Comparison of ENCODE assay signal across 18 cellular contexts in the genomic region with DNA sequence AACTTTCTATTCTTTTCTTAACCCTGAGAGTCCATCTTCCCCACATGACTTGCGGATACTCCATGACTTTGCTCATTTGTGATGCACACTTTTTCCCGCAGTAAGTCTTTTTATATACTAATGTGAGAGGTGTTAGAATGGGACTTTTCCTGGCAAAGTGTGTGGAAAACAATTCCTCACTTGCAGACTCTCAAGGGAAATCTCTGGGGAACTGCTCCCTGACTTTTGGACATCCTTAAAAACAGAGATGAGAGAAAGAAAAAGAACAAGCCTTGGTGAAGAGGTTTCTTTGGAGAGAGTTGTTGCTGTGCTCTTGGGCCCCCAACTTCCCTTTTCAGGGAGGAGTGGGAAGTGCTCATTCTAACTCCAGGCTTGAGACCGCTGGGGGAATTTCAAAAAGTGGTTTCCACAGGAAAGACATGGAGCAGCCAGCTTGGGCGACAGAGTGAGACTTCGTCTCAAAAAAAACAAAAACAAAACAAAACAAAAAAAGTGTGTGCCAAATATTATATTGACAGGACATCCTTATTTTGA.
A peak's percentile ranks its signal among the peaks of the same experiment; 100 is the strongest.
DNase-seq lines count a peak whose midpoint lies in the region; ATAC-seq and TF ChIP-seq lines count a peak whose summit lies in the region.
"Had no signal": no experiment of that assay in that cellular context is flagged by ENCODE, and none has a peak within 500 bp of the region (broad histone marks: within the 10 kb centered on the region; RNA-seq: fewer than 3 reads in every experiment).

No MANE protein-coding gene starts in this region.

- intact Hi-C loops in heart right ventricle (cut with DNase I) (loop anchor here in 7 of 10 donors (5.0 to 10.0 kb wide), 6 partner anchors 308 to 660 kb away; a partner anchor contains a TSS), Right ventricle myocardium inferior (cut with DNase I) (loop anchor here (5.0 to 10.0 kb wide), 3 partner anchors 308 to 660 kb away; no protein-coding TSS in a partner anchor), aorta (cut with DNase I) (loop anchor here in 1 of 2 donors (5.0 to 10.0 kb wide), 3 partner anchors 308 to 658 kb away; no protein-coding TSS in a partner anchor)

- H3K79me2 ChIP-seq in osteoblast (ENCODE audit: insufficient read depth, low read length): no peaks in the 10 kb centered on the region

- H3K4me1 ChIP-seq in heart right ventricle: peaks cover 0 to 30% (median 12%) of the 10 kb centered on the region in 9 donors
- H3K4me1 ChIP-seq in osteoblast (ENCODE audit: insufficient read depth, low read length): peaks cover 15% of the 10 kb centered on the region
- peaks cover 0 to 2% of the 10 kb centered on the region in 2 donors for H3K4me1 ChIP-seq in aorta (ENCODE audit: control insufficient read depth in 1 of 2, insufficient read depth in 2 of 2, low read length in 2 of 2)

- H3K27ac Mint-ChIP-seq in endothelial cell (ENCODE audit: unreplicated experiment): peak overlapping the region; percentile 97
- H3K27ac Mint-ChIP-seq: activated CD4-positive, alpha-beta T cell treated with anti-CD3 and anti-CD28 coated beads for 36 hours had no signal

- no peak overlapping the region for H3K4me3 Mint-ChIP-seq in endothelial cell (ENCODE audit: unreplicated experiment)
- H3K4me3 Mint-ChIP-seq: activated CD4-positive, alpha-beta T cell treated with anti-CD3 and anti-CD28 coated beads for 36 hours; naive thymus-derived CD8-positive, alpha-beta T cell had no signal

- H3K4me3 ChIP-seq in heart right ventricle (no peak overlapping the region), osteoblast (ENCODE audit: insufficient read depth, low read length) (no peak overlapping the region), aorta (ENCODE audit: low read length in 2 of 2) (no peak overlapping the region)
- H3K4me3 ChIP-seq: HAP-1, MG63, vagina had no signal

- WGBS in heart right ventricle, 2 donors: 34 to 53% methylated on average over 5 of the region's 5 CpGs
- 34% methylated on average over 5 of the region's 5 CpGs for WGBS in aorta, 2 donors

- TF ChIP-seq CTCF in heart right ventricle (IDR thresholded peaks at IDR 0.05) (no peak), endothelial cell (IDR thresholded peaks at IDR 0.05; ENCODE audit: unreplicated experiment) (no peak), osteoblast (IDR thresholded peaks at IDR 0.05; ENCODE audit: extremely low read depth, low read depth, low read length) (no peak)

- no peaks in the 10 kb centered on the region for H4K20me1 ChIP-seq in osteoblast (ENCODE audit: insufficient read depth, low read length)

- H3K9me3 Mint-ChIP-seq in endothelial cell (ENCODE audit: unreplicated experiment): no peaks in the 10 kb centered on the region
- H3K9me3 Mint-ChIP-seq: naive thymus-derived CD8-positive, alpha-beta T cell had no signal

- no peaks in the 10 kb centered on the region for H3K9me3 ChIP-seq in heart right ventricle
- H3K9me3 ChIP-seq in osteoblast (ENCODE audit: low read depth, low read length): no peaks in the 10 kb centered on the region
- H3K9me3 ChIP-seq in aorta (ENCODE audit: control insufficient read depth, low read length): no peaks in the 10 kb centered on the region
- H3K9me3 ChIP-seq: HAP-1, MG63, vagina had no signal

- no peaks in the 10 kb centered on the region for H3K36me3 Mint-ChIP-seq in endothelial cell (ENCODE audit: low read depth, unreplicated experiment)
- H3K36me3 Mint-ChIP-seq: naive thymus-derived CD8-positive, alpha-beta T cell had no signal

- no peaks in the 10 kb centered on the region for H3K27me3 Mint-ChIP-seq in endothelial cell (ENCODE audit: unreplicated experiment)

- H3K27me3 ChIP-seq in heart right ventricle (peaks cover 0 to 4% (median 0%) of the 10 kb centered on the region in 7 donors), osteoblast (ENCODE audit: insufficient read depth, low read length) (no peaks in the 10 kb centered on the region), aorta (ENCODE audit: control insufficient read depth in 1 of 2, insufficient read depth in 2 of 2, low read length in 1 of 2) (no peaks in the 10 kb centered on the region)
- H3K27me3 ChIP-seq: MG63, vagina had no signal

- peak in 5 of 8 donors; percentile 16 to 67 (median 43) for ATAC-seq in heart right ventricle
- ATAC-seq in Right ventricle myocardium inferior: no peak
- ATAC-seq in aorta (ENCODE audit: low FRiP score): no peak
- ATAC-seq in HG03095 (IDR thresholded peaks at IDR 0.05; ENCODE audit: unreplicated experiment): no peak
- ATAC-seq: activated CD4-positive, alpha-beta T cell treated with anti-CD3 and anti-CD28 coated beads for 36 hours; naive thymus-derived CD8-positive, alpha-beta T cell; stimulated activated naive CD8-positive, alpha-beta T cell treated with anti-CD3 and anti-CD28 coated beads, Interleukin-15, Interleukin-2, amounts not matched to agents 100 U/mL and 50 U/mL, for 24 hours had no signal

- H3K27ac ChIP-seq in heart right ventricle: peak overlapping the region in 8 of 10 donors; percentile 2 to 71 (median 16)
- no peak overlapping the region for H3K27ac ChIP-seq in osteoblast (ENCODE audit: low read depth, low read length)
- peak overlapping the region; percentile 19 to 72 for H3K27ac ChIP-seq in aorta (ENCODE audit: low read depth in 1 of 2, low read length in 2 of 2)
- H3K27ac ChIP-seq: vagina had no signal

- H2AFZ ChIP-seq in osteoblast (ENCODE audit: low read length): peak overlapping the region; percentile 60

- no peaks in the 10 kb centered on the region for H3K36me3 ChIP-seq in heart right ventricle
- H3K36me3 ChIP-seq in osteoblast (ENCODE audit: insufficient read depth, low read length): no peaks in the 10 kb centered on the region
- H3K36me3 ChIP-seq in aorta (ENCODE audit: control insufficient read depth in 1 of 2, insufficient read depth in 2 of 2, low read length in 1 of 2): no peaks in the 10 kb centered on the region
- H3K36me3 ChIP-seq: HAP-1, MG63, vagina had no signal

- DNase-seq in heart right ventricle (peak in 1 of 2 donors; percentile 24), Right ventricle myocardium inferior (ENCODE audit: missing footprints) (no peak), endothelial cell (ENCODE audit: low spot score) (no peak), osteoblast (ENCODE audit: insufficient read length, low spot score, missing footprints) (no peak), aorta (no peak), SKM-1 treated with dmso at 0.1 percent for 144 hours (lab: John Stamatoyannopoulos, UW; ENCODE audit: unreplicated experiment) (no peak), LoVo (ENCODE audit: low spot score) (no peak)
- DNase-seq: activated CD4-positive, alpha-beta T cell treated with anti-CD3 and anti-CD28 coated beads for 36 hours; activated gamma-delta T cell treated with Interleukin-2 at 50 U/mL for 16 hours; amygdala; MG63; naive thymus-derived CD8-positive, alpha-beta T cell; NCI-H187 treated with DMSO at 0.1 percent for 48 hours; SHP77 treated with DMSO at 0.1 percent for 48 hours; stimulated activated naive CD8-positive, alpha-beta T cell treated with anti-CD3 and anti-CD28 coated beads, Interleukin-15, Interleukin-2, amounts not matched to agents 100 U/mL and 50 U/mL, for 24 hours had no signal

- peaks cover 27% of the 10 kb centered on the region for H3K4me1 Mint-ChIP-seq in endothelial cell (ENCODE audit: unreplicated experiment)

- no peak overlapping the region for H3K4me2 ChIP-seq in osteoblast (ENCODE audit: insufficient read depth, low read length)

Comparison
In these comparisons a context has a peak if more than half of its experiments do, and no peak if none do; other contexts are left out.
1. ATAC-seq: peak in heart right ventricle (5 of 8); none in Right ventricle myocardium inferior (single experiment), aorta (single experiment) and HG03095 (single experiment).